1 cellular context compared by ENCODE assay signal in the genomic region with DNA sequence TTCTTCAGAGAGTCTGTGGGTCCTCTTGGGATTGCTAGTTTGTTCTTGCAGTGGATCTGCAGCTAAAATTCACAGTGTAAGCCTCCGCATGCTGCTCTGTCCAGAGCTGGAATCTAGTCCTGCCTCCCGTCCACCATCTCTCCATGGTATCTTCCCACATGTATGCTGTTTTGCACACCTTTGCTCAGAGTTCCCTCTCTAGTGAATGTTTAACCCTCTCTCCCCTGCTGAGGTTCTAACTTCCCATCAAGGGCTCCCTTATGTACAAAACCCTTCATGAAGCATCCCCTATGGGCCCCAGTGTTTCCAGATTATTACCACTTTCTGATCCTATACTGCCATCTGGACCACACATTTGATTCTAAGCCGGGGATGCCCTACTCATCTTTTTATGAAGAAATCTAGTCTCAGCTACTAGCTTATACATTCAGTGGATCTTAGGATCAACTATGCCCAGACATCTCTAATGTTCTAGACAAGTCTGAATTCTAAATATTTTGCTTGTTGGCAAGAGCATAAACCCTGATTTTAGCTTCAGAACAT.
A peak's percentile ranks its signal among the peaks of the same experiment; 100 is the strongest.
TF ChIP-seq lines count a peak whose summit lies in the region.

No MANE protein-coding gene starts in this region.

TF ChIP-seq in HepG2, 621 proteins besides CTCF, POLR2A, EP300 and RAD21 (continued from another document):
- TF ChIP-seq, protein P1, sequence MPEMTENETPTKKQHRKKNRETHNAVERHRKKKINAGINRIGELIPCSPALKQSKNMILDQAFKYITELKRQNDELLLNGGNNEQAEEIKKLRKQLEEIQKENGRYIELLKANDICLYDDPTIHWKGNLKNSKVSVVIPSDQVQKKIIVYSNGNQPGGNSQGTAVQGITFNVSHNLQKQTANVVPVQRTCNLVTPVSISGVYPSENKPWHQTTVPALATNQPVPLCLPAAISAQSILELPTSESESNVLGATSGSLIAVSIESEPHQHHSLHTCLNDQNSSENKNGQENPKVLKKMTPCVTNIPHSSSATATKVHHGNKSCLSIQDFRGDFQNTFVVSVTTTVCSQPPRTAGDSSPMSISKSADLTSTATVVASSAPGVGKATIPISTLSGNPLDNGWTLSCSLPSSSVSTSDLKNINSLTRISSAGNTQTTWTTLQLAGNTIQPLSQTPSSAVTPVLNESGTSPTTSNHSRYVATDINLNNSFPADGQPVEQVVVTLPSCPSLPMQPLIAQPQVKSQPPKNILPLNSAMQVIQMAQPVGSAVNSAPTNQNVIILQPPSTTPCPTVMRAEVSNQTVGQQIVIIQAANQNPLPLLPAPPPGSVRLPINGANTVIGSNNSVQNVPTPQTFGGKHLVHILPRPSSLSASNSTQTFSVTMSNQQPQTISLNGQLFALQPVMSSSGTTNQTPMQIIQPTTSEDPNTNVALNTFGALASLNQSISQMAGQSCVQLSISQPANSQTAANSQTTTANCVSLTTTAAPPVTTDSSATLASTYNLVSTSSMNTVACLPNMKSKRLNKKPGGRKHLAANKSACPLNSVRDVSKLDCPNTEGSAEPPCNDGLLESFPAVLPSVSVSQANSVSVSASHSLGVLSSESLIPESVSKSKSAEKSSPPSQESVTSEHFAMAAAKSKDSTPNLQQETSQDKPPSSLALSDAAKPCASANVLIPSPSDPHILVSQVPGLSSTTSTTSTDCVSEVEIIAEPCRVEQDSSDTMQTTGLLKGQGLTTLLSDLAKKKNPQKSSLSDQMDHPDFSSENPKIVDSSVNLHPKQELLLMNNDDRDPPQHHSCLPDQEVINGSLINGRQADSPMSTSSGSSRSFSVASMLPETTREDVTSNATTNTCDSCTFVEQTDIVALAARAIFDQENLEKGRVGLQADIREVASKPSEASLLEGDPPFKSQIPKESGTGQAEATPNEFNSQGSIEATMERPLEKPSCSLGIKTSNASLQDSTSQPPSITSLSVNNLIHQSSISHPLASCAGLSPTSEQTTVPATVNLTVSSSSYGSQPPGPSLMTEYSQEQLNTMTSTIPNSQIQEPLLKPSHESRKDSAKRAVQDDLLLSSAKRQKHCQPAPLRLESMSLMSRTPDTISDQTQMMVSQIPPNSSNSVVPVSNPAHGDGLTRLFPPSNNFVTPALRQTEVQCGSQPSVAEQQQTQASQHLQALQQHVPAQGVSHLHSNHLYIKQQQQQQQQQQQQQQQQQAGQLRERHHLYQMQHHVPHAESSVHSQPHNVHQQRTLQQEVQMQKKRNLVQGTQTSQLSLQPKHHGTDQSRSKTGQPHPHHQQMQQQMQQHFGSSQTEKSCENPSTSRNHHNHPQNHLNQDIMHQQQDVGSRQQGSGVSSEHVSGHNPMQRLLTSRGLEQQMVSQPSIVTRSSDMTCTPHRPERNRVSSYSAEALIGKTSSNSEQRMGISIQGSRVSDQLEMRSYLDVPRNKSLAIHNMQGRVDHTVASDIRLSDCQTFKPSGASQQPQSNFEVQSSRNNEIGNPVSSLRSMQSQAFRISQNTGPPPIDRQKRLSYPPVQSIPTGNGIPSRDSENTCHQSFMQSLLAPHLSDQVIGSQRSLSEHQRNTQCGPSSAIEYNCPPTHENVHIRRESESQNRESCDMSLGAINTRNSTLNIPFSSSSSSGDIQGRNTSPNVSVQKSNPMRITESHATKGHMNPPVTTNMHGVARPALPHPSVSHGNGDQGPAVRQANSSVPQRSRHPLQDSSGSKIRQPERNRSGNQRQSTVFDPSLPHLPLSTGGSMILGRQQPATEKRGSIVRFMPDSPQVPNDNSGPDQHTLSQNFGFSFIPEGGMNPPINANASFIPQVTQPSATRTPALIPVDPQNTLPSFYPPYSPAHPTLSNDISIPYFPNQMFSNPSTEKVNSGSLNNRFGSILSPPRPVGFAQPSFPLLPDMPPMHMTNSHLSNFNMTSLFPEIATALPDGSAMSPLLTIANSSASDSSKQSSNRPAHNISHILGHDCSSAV (CRISPR knock-in tag; IDR thresholded peaks at IDR 0.05; ENCODE audit: borderline replicate concordance), result no peak
- TF ChIP-seq CENPX (CRISPR knock-in tag; IDR thresholded peaks at IDR 0.05), result no peak
- no peak for TF ChIP-seq GTF3A (CRISPR knock-in tag; conservative IDR thresholded peaks at IDR 0.05)
- TF ChIP-seq, protein P2, sequence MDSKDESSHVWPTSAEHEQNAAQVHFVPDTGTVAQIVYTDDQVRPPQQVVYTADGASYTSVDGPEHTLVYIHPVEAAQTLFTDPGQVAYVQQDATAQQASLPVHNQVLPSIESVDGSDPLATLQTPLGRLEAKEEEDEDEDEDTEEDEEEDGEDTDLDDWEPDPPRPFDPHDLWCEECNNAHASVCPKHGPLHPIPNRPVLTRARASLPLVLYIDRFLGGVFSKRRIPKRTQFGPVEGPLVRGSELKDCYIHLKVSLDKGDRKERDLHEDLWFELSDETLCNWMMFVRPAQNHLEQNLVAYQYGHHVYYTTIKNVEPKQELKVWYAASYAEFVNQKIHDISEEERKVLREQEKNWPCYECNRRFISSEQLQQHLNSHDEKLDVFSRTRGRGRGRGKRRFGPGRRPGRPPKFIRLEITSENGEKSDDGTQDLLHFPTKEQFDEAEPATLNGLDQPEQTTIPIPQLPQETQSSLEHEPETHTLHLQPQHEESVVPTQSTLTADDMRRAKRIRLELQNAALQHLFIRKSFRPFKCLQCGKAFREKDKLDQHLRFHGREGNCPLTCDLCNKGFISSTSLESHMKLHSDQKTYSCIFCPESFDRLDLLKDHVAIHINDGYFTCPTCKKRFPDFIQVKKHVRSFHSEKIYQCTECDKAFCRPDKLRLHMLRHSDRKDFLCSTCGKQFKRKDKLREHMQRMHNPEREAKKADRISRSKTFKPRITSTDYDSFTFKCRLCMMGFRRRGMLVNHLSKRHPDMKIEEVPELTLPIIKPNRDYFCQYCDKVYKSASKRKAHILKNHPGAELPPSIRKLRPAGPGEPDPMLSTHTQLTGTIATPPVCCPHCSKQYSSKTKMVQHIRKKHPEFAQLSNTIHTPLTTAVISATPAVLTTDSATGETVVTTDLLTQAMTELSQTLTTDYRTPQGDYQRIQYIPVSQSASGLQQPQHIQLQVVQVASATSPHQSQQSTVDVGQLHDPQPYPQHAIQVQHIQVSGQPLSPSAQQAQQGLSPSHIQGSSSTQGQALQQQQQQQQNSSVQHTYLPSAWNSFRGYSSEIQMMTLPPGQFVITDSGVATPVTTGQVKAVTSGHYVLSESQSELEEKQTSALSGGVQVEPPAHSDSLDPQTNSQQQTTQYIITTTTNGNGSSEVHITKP (CRISPR knock-in tag; IDR thresholded peaks at IDR 0.05; ENCODE audit: low read depth), result 0 out of 2 replicates have a peak, but pooled peaks have one; percentile 48
- TF ChIP-seq SIN3B (IDR thresholded peaks at IDR 0.05; ENCODE audit: low read length), result no peak
- TF ChIP-seq, protein P3, sequence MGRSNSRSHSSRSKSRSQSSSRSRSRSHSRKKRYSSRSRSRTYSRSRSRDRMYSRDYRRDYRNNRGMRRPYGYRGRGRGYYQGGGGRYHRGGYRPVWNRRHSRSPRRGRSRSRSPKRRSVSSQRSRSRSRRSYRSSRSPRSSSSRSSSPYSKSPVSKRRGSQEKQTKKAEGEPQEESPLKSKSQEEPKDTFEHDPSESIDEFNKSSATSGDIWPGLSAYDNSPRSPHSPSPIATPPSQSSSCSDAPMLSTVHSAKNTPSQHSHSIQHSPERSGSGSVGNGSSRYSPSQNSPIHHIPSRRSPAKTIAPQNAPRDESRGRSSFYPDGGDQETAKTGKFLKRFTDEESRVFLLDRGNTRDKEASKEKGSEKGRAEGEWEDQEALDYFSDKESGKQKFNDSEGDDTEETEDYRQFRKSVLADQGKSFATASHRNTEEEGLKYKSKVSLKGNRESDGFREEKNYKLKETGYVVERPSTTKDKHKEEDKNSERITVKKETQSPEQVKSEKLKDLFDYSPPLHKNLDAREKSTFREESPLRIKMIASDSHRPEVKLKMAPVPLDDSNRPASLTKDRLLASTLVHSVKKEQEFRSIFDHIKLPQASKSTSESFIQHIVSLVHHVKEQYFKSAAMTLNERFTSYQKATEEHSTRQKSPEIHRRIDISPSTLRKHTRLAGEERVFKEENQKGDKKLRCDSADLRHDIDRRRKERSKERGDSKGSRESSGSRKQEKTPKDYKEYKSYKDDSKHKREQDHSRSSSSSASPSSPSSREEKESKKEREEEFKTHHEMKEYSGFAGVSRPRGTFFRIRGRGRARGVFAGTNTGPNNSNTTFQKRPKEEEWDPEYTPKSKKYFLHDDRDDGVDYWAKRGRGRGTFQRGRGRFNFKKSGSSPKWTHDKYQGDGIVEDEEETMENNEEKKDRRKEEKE (IDR thresholded peaks at IDR 0.05), result no peak
- no peak for TF ChIP-seq ZNF839 (CRISPR knock-in tag; IDR thresholded peaks at IDR 0.05; ENCODE audit: borderline replicate concordance)
- TF ChIP-seq MXI1 (IDR thresholded peaks at IDR 0.05; ENCODE audit: borderline replicate concordance, low read depth, low read length), result no peak
- TF ChIP-seq, protein P4, sequence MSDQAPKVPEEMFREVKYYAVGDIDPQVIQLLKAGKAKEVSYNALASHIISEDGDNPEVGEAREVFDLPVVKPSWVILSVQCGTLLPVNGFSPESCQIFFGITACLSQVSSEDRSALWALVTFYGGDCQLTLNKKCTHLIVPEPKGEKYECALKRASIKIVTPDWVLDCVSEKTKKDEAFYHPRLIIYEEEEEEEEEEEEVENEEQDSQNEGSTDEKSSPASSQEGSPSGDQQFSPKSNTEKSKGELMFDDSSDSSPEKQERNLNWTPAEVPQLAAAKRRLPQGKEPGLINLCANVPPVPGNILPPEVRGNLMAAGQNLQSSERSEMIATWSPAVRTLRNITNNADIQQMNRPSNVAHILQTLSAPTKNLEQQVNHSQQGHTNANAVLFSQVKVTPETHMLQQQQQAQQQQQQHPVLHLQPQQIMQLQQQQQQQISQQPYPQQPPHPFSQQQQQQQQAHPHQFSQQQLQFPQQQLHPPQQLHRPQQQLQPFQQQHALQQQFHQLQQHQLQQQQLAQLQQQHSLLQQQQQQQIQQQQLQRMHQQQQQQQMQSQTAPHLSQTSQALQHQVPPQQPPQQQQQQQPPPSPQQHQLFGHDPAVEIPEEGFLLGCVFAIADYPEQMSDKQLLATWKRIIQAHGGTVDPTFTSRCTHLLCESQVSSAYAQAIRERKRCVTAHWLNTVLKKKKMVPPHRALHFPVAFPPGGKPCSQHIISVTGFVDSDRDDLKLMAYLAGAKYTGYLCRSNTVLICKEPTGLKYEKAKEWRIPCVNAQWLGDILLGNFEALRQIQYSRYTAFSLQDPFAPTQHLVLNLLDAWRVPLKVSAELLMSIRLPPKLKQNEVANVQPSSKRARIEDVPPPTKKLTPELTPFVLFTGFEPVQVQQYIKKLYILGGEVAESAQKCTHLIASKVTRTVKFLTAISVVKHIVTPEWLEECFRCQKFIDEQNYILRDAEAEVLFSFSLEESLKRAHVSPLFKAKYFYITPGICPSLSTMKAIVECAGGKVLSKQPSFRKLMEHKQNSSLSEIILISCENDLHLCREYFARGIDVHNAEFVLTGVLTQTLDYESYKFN (CRISPR knock-in tag; conservative IDR thresholded peaks at IDR 0.05), result no peak
- TF ChIP-seq GABPA (IDR thresholded peaks at IDR 0.05; ENCODE audit: low read depth, low read length), result no peak
- no peak for TF ChIP-seq GABPA (CRISPR knock-in tag; IDR thresholded peaks at IDR 0.05; ENCODE audit: low read depth)
- TF ChIP-seq, protein P5, sequence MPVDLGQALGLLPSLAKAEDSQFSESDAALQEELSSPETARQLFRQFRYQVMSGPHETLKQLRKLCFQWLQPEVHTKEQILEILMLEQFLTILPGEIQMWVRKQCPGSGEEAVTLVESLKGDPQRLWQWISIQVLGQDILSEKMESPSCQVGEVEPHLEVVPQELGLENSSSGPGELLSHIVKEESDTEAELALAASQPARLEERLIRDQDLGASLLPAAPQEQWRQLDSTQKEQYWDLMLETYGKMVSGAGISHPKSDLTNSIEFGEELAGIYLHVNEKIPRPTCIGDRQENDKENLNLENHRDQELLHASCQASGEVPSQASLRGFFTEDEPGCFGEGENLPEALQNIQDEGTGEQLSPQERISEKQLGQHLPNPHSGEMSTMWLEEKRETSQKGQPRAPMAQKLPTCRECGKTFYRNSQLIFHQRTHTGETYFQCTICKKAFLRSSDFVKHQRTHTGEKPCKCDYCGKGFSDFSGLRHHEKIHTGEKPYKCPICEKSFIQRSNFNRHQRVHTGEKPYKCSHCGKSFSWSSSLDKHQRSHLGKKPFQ (CRISPR knock-in tag; IDR thresholded peaks at IDR 0.05; ENCODE audit: insufficient replicate concordance), result no peak
- no peak for TF ChIP-seq CC2D1A (CRISPR knock-in tag; IDR thresholded peaks at IDR 0.05)
TF ChIP-seq in HepG2: peak in this region for 3.
